16 cellular contexts compared by ENCODE assay signal in the genomic region with DNA sequence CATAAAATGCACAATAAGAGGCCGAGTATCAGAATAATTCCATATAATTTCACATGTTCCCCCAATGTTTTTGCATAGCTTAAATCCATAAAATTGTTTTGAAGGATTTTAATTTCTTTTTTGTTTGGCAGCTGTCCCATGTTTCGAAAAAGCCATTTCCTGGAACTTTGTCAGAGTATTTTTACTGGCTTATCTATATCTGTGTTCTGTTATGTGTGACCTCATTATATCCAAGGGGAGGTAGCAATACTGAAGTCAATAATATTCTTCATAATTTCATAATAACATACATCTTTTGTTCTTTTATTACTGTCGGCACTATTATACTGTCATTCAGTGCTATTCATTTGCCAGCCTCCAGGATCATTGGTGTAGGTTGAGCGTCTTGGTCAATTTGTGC. TPM values are rescaled to one million over a fixed set of nuclear protein-coding genes. Genes with fewer than 3 reads are reported as not detected.
DNase-seq lines count a peak whose midpoint lies in the region; FAIRE-seq and TF ChIP-seq lines count a peak whose summit lies in the region.
"Had no signal": no experiment of that assay in that cellular context is flagged by ENCODE, and none has a peak within 500 bp of the region (broad histone marks: within the 10 kb centered on the region; RNA-seq: fewer than 3 reads in every experiment).

No MANE protein-coding gene starts in this region.

- H3K4me1 ChIP-seq in BLaER1, result peaks cover 58% of the 10 kb centered on the region
- H3K4me1 ChIP-seq in BLaER1 treated with 17β-estradiol and CSF1 and Interleukin-3, amounts not matched to agents 10 nM and 100 nM, result peaks cover 53 to 83% (median 58%) of the 10 kb centered on the region in 10 experiments
- no peaks in the 10 kb centered on the region for H3K4me1 ChIP-seq in sigmoid colon
- H3K4me1 ChIP-seq: A549 had no signal

- no peak overlapping the region for H3K4me3 Mint-ChIP-seq in progenitor cell of endocrine pancreas (ENCODE audit: low read depth)
- H3K4me3 Mint-ChIP-seq: CD8-positive, alpha-beta memory T cell; GM23338; H9 had no signal

- DNase-seq in choroid plexus epithelial cell (ENCODE audit: low read depth), result peak; percentile 44
- peak; percentile 59 for DNase-seq in fibroblast of pulmonary artery (ENCODE audit: low read depth)
- no peak for DNase-seq in RCC 7860 (ENCODE audit: low spot score)
- no peak for DNase-seq in sigmoid colon
- DNase-seq in progenitor cell of endocrine pancreas (ENCODE audit: low spot score, unreplicated experiment), result no peak
- DNase-seq in pons (ENCODE audit: low spot score), result no peak
- DNase-seq: BE2C; CD8-positive, alpha-beta memory T cell; H9; IMR-90 had no signal

- intact Hi-C loops in sigmoid colon (cut with DNase I), result no loop called here

- TF ChIP-seq CTCF in choroid plexus epithelial cell (conservative IDR thresholded peaks at IDR 0.05; ENCODE audit: low read depth, low read length), result no peak
- TF ChIP-seq CTCF in fibroblast of pulmonary artery (IDR thresholded peaks at IDR 0.05; ENCODE audit: low read length, missing control alignments), result no peak
- no peak for TF ChIP-seq CTCF in sigmoid colon (IDR thresholded peaks at IDR 0.05)
- no peak for TF ChIP-seq CTCF in progenitor cell of endocrine pancreas (IDR thresholded peaks at IDR 0.05; ENCODE audit: unreplicated experiment)

- H4K20me1 ChIP-seq in BLaER1, result no peaks in the 10 kb centered on the region
- no peaks in the 10 kb centered on the region for H4K20me1 ChIP-seq in BLaER1 treated with 17β-estradiol and CSF1 and Interleukin-3, amounts not matched to agents 10 nM and 100 nM

- H3K9me3 Mint-ChIP-seq in progenitor cell of endocrine pancreas (ENCODE audit: low read depth), result peaks cover 4% of the 10 kb centered on the region
- H3K9me3 Mint-ChIP-seq: CD8-positive, alpha-beta memory T cell; GM23338 had no signal

- H3K27me3 ChIP-seq in BLaER1 (no peaks in the 10 kb centered on the region), sigmoid colon (no peaks in the 10 kb centered on the region)
- no peaks in the 10 kb centered on the region for H3K27me3 ChIP-seq in BLaER1 treated with 17β-estradiol and CSF1 and Interleukin-3, amounts not matched to agents 10 nM and 100 nM
- H3K27me3 ChIP-seq: BE2C had no signal

- no peak overlapping the region for H3K9ac ChIP-seq in BLaER1
- H3K9ac ChIP-seq in BLaER1 treated with 17β-estradiol and CSF1 and Interleukin-3, amounts not matched to agents 10 nM and 100 nM, result no peak overlapping the region

- no peaks in the 10 kb centered on the region for H3K36me3 Mint-ChIP-seq in progenitor cell of endocrine pancreas (ENCODE audit: insufficient read depth)
- H3K36me3 Mint-ChIP-seq: CD8-positive, alpha-beta memory T cell had no signal

- no peak for FAIRE-seq in RCC 7860 (lab: Jason Lieb, UNC)
- FAIRE-seq: A549, GM12878, GM18507 had no signal

- H3K4me1 Mint-ChIP-seq in progenitor cell of endocrine pancreas (ENCODE audit: low read depth), result no peaks in the 10 kb centered on the region

- no peak for TF ChIP-seq POLR2A in sigmoid colon (IDR thresholded peaks at IDR 0.05)

- WGBS in sigmoid colon, 2 donors, result 39 to 72% methylated on average over 4 of the region's 4 CpGs

- H3K27ac ChIP-seq in BLaER1 (no peak overlapping the region), sigmoid colon (no peak overlapping the region)
- peak overlapping the region in 4 of 11 experiments; percentile 2 to 79 (median 75); a peak in 2 of 22 replicates for H3K27ac ChIP-seq in BLaER1 treated with 17β-estradiol and CSF1 and Interleukin-3, amounts not matched to agents 10 nM and 100 nM
- H3K27ac ChIP-seq: A549 had no signal

- no peak overlapping the region for H3K27ac Mint-ChIP-seq in progenitor cell of endocrine pancreas
- H3K27ac Mint-ChIP-seq: CD8-positive, alpha-beta memory T cell; GM23338; H9 had no signal

- peak overlapping the region; percentile 12; the same call in 1 of the 2 replicates for H3K4me2 ChIP-seq in BLaER1
- H3K4me2 ChIP-seq in BLaER1 treated with 17β-estradiol and CSF1 and Interleukin-3, amounts not matched to agents 10 nM and 100 nM, result peak overlapping the region; percentile 41 to 82 (median 67); a peak in 20 of 22 replicates
- H3K4me2 ChIP-seq: A549, GM23338 had no signal

- H3K9me3 ChIP-seq in BLaER1 (peaks cover 22% of the 10 kb centered on the region), sigmoid colon (no peaks in the 10 kb centered on the region)
- peaks cover 16 to 30% (median 24%) of the 10 kb centered on the region in 11 experiments; a peak in 19 of 22 replicates for H3K9me3 ChIP-seq in BLaER1 treated with 17β-estradiol and CSF1 and Interleukin-3, amounts not matched to agents 10 nM and 100 nM (replicated peaks in 1 of 11)
- H3K9me3 ChIP-seq: A549, BE2C had no signal

- TF ChIP-seq EP300 in sigmoid colon (IDR thresholded peaks at IDR 0.05), result no peak

- peaks cover 8% of the 10 kb centered on the region for H3K27me3 Mint-ChIP-seq in progenitor cell of endocrine pancreas

- H3K4me3 ChIP-seq in BLaER1, result no peak overlapping the region
- H3K4me3 ChIP-seq in BLaER1 treated with 17β-estradiol and CSF1 and Interleukin-3, amounts not matched to agents 10 nM and 100 nM, result no peak overlapping the region
- no peak overlapping the region for H3K4me3 ChIP-seq in choroid plexus epithelial cell (ENCODE audit: low read depth, low read length)
- no peak overlapping the region for H3K4me3 ChIP-seq in fibroblast of pulmonary artery (replicated peaks; ENCODE audit: low read depth, low read length)
- H3K4me3 ChIP-seq in sigmoid colon, result no peak overlapping the region
- H3K4me3 ChIP-seq: A549, GM12878, GM23338 had no signal

- H3K36me3 ChIP-seq in BLaER1 (no peaks in the 10 kb centered on the region), sigmoid colon (no peaks in the 10 kb centered on the region)
- no peaks in the 10 kb centered on the region; a peak in 1 of 22 replicates for H3K36me3 ChIP-seq in BLaER1 treated with 17β-estradiol and CSF1 and Interleukin-3, amounts not matched to agents 10 nM and 100 nM
- H3K36me3 ChIP-seq: BE2C had no signal

RNA-seq across cellular contexts. Expression of a gene that starts 9.4 kb away (rescaled TPM):
- total RNA-seq in sigmoid colon (10 to 100 TPM; 47.1 to 89.6 (median 85.0) TPM), progenitor cell of endocrine pancreas (83.2 and 95.5 TPM in 2 replicates)
- polyA plus RNA-seq in sigmoid colon, result 10 to 100 TPM in 2 of 3 donors, 1 to 10 TPM in 1; 8.4 to 16.6 (median 10.1) TPM

Comparison
In these comparisons a context has a peak if more than half of its experiments do, and no peak if none do; other contexts are left out.
1. DNase-seq: peak in choroid plexus epithelial cell (single experiment) and fibroblast of pulmonary artery (single experiment); none in RCC 7860 (single experiment), sigmoid colon (single experiment), progenitor cell of endocrine pancreas (single experiment) and pons (single experiment).